In the genomic region with DNA sequence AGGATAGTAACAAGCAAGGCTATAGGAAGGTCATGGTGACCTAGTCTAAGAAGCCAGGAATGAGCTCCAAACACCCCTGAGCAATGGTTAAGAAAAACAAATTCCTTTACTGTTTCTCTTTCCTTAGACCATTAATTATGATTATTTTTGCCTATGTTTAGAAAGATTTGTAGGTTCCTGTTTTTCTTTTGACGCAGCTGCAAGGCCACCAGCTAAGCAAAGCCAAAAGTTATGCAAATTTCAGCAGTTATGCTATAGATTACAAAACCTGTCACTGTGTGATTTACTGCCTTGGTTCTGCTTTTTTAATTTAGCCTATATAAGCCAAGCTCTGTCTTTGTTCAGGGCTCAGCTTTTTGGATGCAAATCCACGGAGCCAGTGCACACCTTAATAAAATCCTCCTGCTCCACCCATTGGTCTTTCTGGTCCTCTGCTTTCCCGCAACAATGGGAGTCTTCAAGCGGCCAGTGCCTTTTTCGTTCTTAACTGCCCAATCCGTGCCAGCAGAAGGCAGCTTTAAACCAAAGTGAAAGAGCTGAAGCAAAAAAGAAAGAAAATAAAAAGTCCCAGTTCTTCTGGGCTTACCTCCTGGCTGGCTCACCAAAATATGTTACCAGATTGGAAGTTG, we compare ENCODE assay signal across 8 cellular contexts. TPM values are rescaled to one million over a fixed set of nuclear protein-coding genes. Genes with fewer than 3 reads are reported as not detected.
A peak's percentile ranks its signal among the peaks of the same experiment; 100 is the strongest.
DNase-seq lines count a peak whose midpoint lies in the region; ATAC-seq, FAIRE-seq and TF ChIP-seq lines count a peak whose summit lies in the region.

No MANE protein-coding gene starts in this region.

- ATAC-seq in GM21619 (IDR thresholded peaks at IDR 0.05; ENCODE audit: unreplicated experiment), result peak; percentile 31

- no peaks in the 10 kb centered on the region for H3K27me3 ChIP-seq in Karpas-422 (ENCODE audit: low read length)

- H3K4me1 Mint-ChIP-seq in activated T-helper 2 cell treated with anti-CD3 and anti-CD28 coated beads, Interferon-gamma antibody, Interleukin-2, Interleukin-4, amounts not matched to agents 10 μg/mL and 5 μg/mL and 100 μg/mL, durations not matched to agents 14 hours and 24 hours and 36 hours (ENCODE audit: low read depth), result peaks cover 30% of the 10 kb centered on the region

- peaks cover 3% of the 10 kb centered on the region; the same call in 1 of the 2 replicates for H3K36me3 ChIP-seq in Karpas-422 (ENCODE audit: insufficient read depth, low read length)

- intact Hi-C loops in activated T-helper 2 cell treated with anti-CD3 and anti-CD28 coated beads, Interferon-gamma antibody, Interleukin-2, Interleukin-4, amounts not matched to agents 10 μg/mL and 5 μg/mL and 100 μg/mL, durations not matched to agents 14 hours and 24 hours and 36 hours (cut with micrococcal nuclease), result loop anchor here (5.0 to 10.0 kb wide), 6 partner anchors 235 to 1885 kb away; a partner anchor contains a TSS

- no peaks in the 10 kb centered on the region for H3K9me2 ChIP-seq in Karpas-422 (replicated peaks; ENCODE audit: insufficient read depth, low read length)

- peak overlapping the region; percentile 89 for H3K9ac ChIP-seq in Karpas-422 (ENCODE audit: low read length)

- in situ Hi-C loops in ACHN (cut with HindIII; ENCODE audit: low pct_ligation_motif_present, low pct_unique_long_range_greater_than_20kb, low sequenced_read_pairs), result no loop called here

- no peaks in the 10 kb centered on the region for H3K9me3 Mint-ChIP-seq in activated T-helper 2 cell treated with anti-CD3 and anti-CD28 coated beads, Interferon-gamma antibody, Interleukin-2, Interleukin-4, amounts not matched to agents 10 μg/mL and 5 μg/mL and 100 μg/mL, durations not matched to agents 14 hours and 24 hours and 36 hours

- no peak for TF ChIP-seq CTCF in D721Med (IDR thresholded peaks at IDR 0.05; ENCODE audit: insufficient read depth, missing control alignments)

- H3K4me3 ChIP-seq in Karpas-422 (ENCODE audit: low read length), result peak overlapping the region; percentile 86

- FAIRE-seq in GM12892 (lab: Jason Lieb, UNC), result peak; percentile 83
- no peak for FAIRE-seq in D721Med (lab: Jason Lieb, UNC)

- peak overlapping the region; percentile 90 for H2AFZ ChIP-seq in Karpas-422 (ENCODE audit: low read length)

- peak; percentile 54 for TF ChIP-seq POLR2A in GM12892 (IDR thresholded peaks at IDR 0.05; ENCODE audit: low read depth, low read length)

- no peaks in the 10 kb centered on the region for H3K27me3 Mint-ChIP-seq in activated T-helper 2 cell treated with anti-CD3 and anti-CD28 coated beads, Interferon-gamma antibody, Interleukin-2, Interleukin-4, amounts not matched to agents 10 μg/mL and 5 μg/mL and 100 μg/mL, durations not matched to agents 14 hours and 24 hours and 36 hours (ENCODE audit: low read depth)

- H3K4me1 ChIP-seq in Karpas-422 (ENCODE audit: low read length), result peaks cover 33% of the 10 kb centered on the region

- H3K4me3 Mint-ChIP-seq in activated T-helper 2 cell treated with anti-CD3 and anti-CD28 coated beads, Interferon-gamma antibody, Interleukin-2, Interleukin-4, amounts not matched to agents 10 μg/mL and 5 μg/mL and 100 μg/mL, durations not matched to agents 14 hours and 24 hours and 36 hours (ENCODE audit: low read depth), result peak overlapping the region; percentile 83

- no peaks in the 10 kb centered on the region for H4K20me1 ChIP-seq in Karpas-422 (ENCODE audit: insufficient read depth, low read depth, low read length)

- H3K4me2 ChIP-seq in Karpas-422 (ENCODE audit: low read depth, low read length, poor library complexity, severe bottlenecking), result peak overlapping the region; percentile 98

- H3K27ac Mint-ChIP-seq in activated T-helper 2 cell treated with anti-CD3 and anti-CD28 coated beads, Interferon-gamma antibody, Interleukin-2, Interleukin-4, amounts not matched to agents 10 μg/mL and 5 μg/mL and 100 μg/mL, durations not matched to agents 14 hours and 24 hours and 36 hours, result peak overlapping the region; percentile 93

- H3K79me2 ChIP-seq in Karpas-422 (ENCODE audit: low read length), result peaks cover 32% of the 10 kb centered on the region

- peaks cover 9% of the 10 kb centered on the region for H3K36me3 Mint-ChIP-seq in activated T-helper 2 cell treated with anti-CD3 and anti-CD28 coated beads, Interferon-gamma antibody, Interleukin-2, Interleukin-4, amounts not matched to agents 10 μg/mL and 5 μg/mL and 100 μg/mL, durations not matched to agents 14 hours and 24 hours and 36 hours (ENCODE audit: low read depth)

- DNase-seq in GM12892 (ENCODE audit: insufficient read length) (peak; percentile 11), Karpas-422 (peak; percentile 94), medulla oblongata (ENCODE audit: extremely low spot score) (peak; percentile 22), ACHN (no peak), D721Med (ENCODE audit: insufficient read length, low spot score) (no peak), NCI-H2107 (lab: John Stamatoyannopoulos, UW) (no peak)
- DNase-seq in activated T-helper 2 cell treated with anti-CD3 and anti-CD28 coated beads, Interferon-gamma antibody, Interleukin-2, Interleukin-4, amounts not matched to agents 10 μg/mL and 5 μg/mL and 100 μg/mL, durations not matched to agents 14 hours and 24 hours and 36 hours (ENCODE audit: low spot score), result no peak

- no peaks in the 10 kb centered on the region for H3K9me3 ChIP-seq in Karpas-422 (ENCODE audit: low read length)

- H3K27ac ChIP-seq in Karpas-422 (ENCODE audit: low read length), result peak overlapping the region; percentile 89

RNA-seq across cellular contexts. Expression of a gene that starts 1.4 kb away (rescaled TPM):
- 11.0 TPM for polyA plus RNA-seq in GM12892 (2012; ENCODE audit: missing spikeins)
- 16.0 and 16.1 TPM in 2 replicates for total RNA-seq in Karpas-422 (2014; rRNA removed; shearing (Covaris generic); ENCODE audit: low replicate concordance)
- 13.3 and 15.7 TPM in 2 replicates for total RNA-seq in activated T-helper 2 cell treated with anti-CD3 and anti-CD28 coated beads, Interferon-gamma antibody, Interleukin-2, Interleukin-4, amounts not matched to agents 10 μg/mL and 5 μg/mL and 100 μg/mL, durations not matched to agents 14 hours and 24 hours and 36 hours

Comparison
In these comparisons a context has a peak if more than half of its experiments do, and no peak if none do; other contexts are left out.
1. DNase-seq: peak in GM12892 (single experiment), Karpas-422 (single experiment) and medulla oblongata (single experiment); none in activated T-helper 2 cell treated with anti-CD3 and anti-CD28 coated beads, Interferon-gamma antibody, Interleukin-2, Interleukin-4, amounts not matched to agents 10 μg/mL and 5 μg/mL and 100 μg/mL, durations not matched to agents 14 hours and 24 hours and 36 hours (single experiment), ACHN (single experiment), D721Med (single experiment) and NCI-H2107 (single experiment).